In genomic region chr1:105072446-105072845, GRCh38 we compare ENCODE assay signal across 19 cellular contexts.
"Had no signal": no experiment of that assay in that cellular context is flagged by ENCODE, and none has a peak within 500 bp of the region (broad histone marks: within the 10 kb centered on the region; RNA-seq: fewer than 3 reads in every experiment).

No MANE protein-coding gene starts in this region.

- H3K4me3 ChIP-seq: SJSA1 had no signal

- H3K9me3 ChIP-seq: SJSA1 had no signal

- DNase-seq: activated CD4-positive, alpha-beta memory T cell treated with anti-CD3 and anti-CD28 coated beads for 36 hours; activated CD4-positive, alpha-beta T cell treated with anti-CD3 and anti-CD28 coated beads, Interleukin-2, amount 10 ng/mL, durations not matched to agents 7 days and 5 days; activated CD4-positive, CD25-positive, alpha-beta regulatory T cell; activated CD8-positive, alpha-beta memory T cell treated with anti-CD3 and anti-CD28 coated beads for 24 hours; activated effector memory CD4-positive, alpha-beta T cell treated with anti-CD3 and anti-CD28 coated beads, Interleukin-2, amount 50 U/mL, for 16 hours; activated naive CD4-positive, alpha-beta T cell treated with Interleukin-2 at 50 U/mL for 16 hours; activated T-cell treated with anti-CD3 and anti-CD28 coated beads, Interleukin-2, amount 50 U/mL, for 4 hours; brain microvascular endothelial cell; cerebellar nuclear complex; KG1; MM.1S; NCI-H1105; NCI-H1436; NCI-H187; NCI-H2081; NCI-H510A treated with DMSO at 0.1 percent for 48 hours; SHP77 had no signal

- H3K27ac ChIP-seq: brain microvascular endothelial cell, SJSA1, VCaP had no signal

- H3K4me1 ChIP-seq: SJSA1 had no signal

- H3K27me3 ChIP-seq: brain microvascular endothelial cell, SJSA1 had no signal

- H3K36me3 ChIP-seq: brain microvascular endothelial cell, SJSA1 had no signal
